Comparison of ENCODE assay signal across 8 cellular contexts in genomic region chr11:30346068-30346688, GRCh38. TPM values are rescaled to one million over a fixed set of nuclear protein-coding genes. Genes with fewer than 3 reads are reported as not detected.
DNase-seq lines count a peak whose midpoint lies in the region; ATAC-seq and TF ChIP-seq lines count a peak whose summit lies in the region.

No MANE protein-coding gene starts in this region.

- H3K4me3 Mint-ChIP-seq in CD8-positive, alpha-beta T cell = no peak overlapping the region

- CTCF ChIA-PET in CD8-positive, alpha-beta T cell (lab: Charles Lee) = interaction anchor here (1.3 to 2.2 kb wide), 4 partner anchors 12 to 1829 kb away, joined by 3 to 9 read pairs (median 4); no protein-coding TSS in a partner anchor

- H2BK15ac ChIP-seq in mesendoderm (replicated peaks; ENCODE audit: low read depth) = no peak overlapping the region

- no peak overlapping the region for H3K4ac ChIP-seq in mesendoderm (ENCODE audit: low read depth, low read length)

- H3K27ac Mint-ChIP-seq in CD8-positive, alpha-beta T cell = no peak overlapping the region

- no peaks in the 10 kb centered on the region for H3K79me2 ChIP-seq in mesendoderm (ENCODE audit: control insufficient read depth, insufficient read depth, low read length)

- no peak overlapping the region for H2BK120ac ChIP-seq in mesendoderm (ENCODE audit: low read depth, low read length)

- peaks cover 16% of the 10 kb centered on the region for H3K4me1 Mint-ChIP-seq in CD8-positive, alpha-beta T cell (ENCODE audit: low read depth)

- no peak overlapping the region for H3K4me3 ChIP-seq in CD8-positive, alpha-beta T cell (ENCODE audit: low read depth, low read length)
- H3K4me3 ChIP-seq in HL-60 (replicated peaks; ENCODE audit: insufficient read depth, low read length) (no peak overlapping the region), coronary artery (no peak overlapping the region), mesendoderm (ENCODE audit: low read length) (no peak overlapping the region)

- no peak overlapping the region for H4K5ac ChIP-seq in mesendoderm (ENCODE audit: low read length)

- H3K56ac ChIP-seq in mesendoderm (ENCODE audit: low read length) = no peak overlapping the region

- no peaks in the 10 kb centered on the region for H3K27me3 Mint-ChIP-seq in CD8-positive, alpha-beta T cell (ENCODE audit: low read depth)

- peaks cover 17% of the 10 kb centered on the region for H3K4me1 ChIP-seq in CD8-positive, alpha-beta T cell (ENCODE audit: insufficient read depth, low read length)
- no peaks in the 10 kb centered on the region for H3K4me1 ChIP-seq in mesendoderm (ENCODE audit: control insufficient read depth, low read depth, low read length)

- H3K27me3 ChIP-seq in CD8-positive, alpha-beta T cell (ENCODE audit: insufficient read depth, low read length) = no peaks in the 10 kb centered on the region
- H3K27me3 ChIP-seq in HL-60 (ENCODE audit: insufficient read depth, poor library complexity, severe bottlenecking) (no peaks in the 10 kb centered on the region), mesendoderm (ENCODE audit: insufficient read depth, low read length, poor library complexity) (no peaks in the 10 kb centered on the region)

- H3K9ac ChIP-seq in mesendoderm (ENCODE audit: low read length) = no peak overlapping the region

- no peak overlapping the region for H2BK5ac ChIP-seq in mesendoderm (ENCODE audit: low read length)

- H3K9me3 ChIP-seq in CD8-positive, alpha-beta T cell (ENCODE audit: low read length) = no peaks in the 10 kb centered on the region

- H3K18ac ChIP-seq in mesendoderm (ENCODE audit: low read length) = no peak overlapping the region

- POLR2A ChIA-PET in CD8-positive, alpha-beta T cell (lab: Charles Lee) = no interaction called here

- ATAC-seq in CD8-positive, alpha-beta T cell = peak; percentile 58
- no peak for ATAC-seq in HG02852 (IDR thresholded peaks at IDR 0.05; ENCODE audit: unreplicated experiment)

- DNase-seq in CD8-positive, alpha-beta T cell = no peak
- DNase-seq in HL-60 (ENCODE audit: low read depth in 1 of 2, low spot score in 1 of 2) (peak in 1 of 2 experiments; percentile 25), NOMO-1 (lab: John Stamatoyannopoulos, UW; ENCODE audit: unreplicated experiment in 2 of 2) (peak; percentile 26 to 59), coronary artery (ENCODE audit: low spot score) (no peak), mesendoderm (peak; percentile 63)
- no peak for DNase-seq in activated CD8-positive, alpha-beta memory T cell treated with anti-CD3 and anti-CD28 coated beads, Interleukin-2, amount 50 U/mL, for 48 hours
- no peak for DNase-seq in NK-92 treated with Interleukin-12 subunit alpha and Interleukin-12 subunit beta, amount 100 ng/mL, for 24 hours (lab: John Stamatoyannopoulos, UW)

- intact Hi-C loops in CD8-positive, alpha-beta T cell (cut with DNase I, micrococcal nuclease) = loop anchor here (2.0 to 10.0 kb wide), 4 partner anchors 509 to 1831 kb away; no protein-coding TSS in a partner anchor

- H3K36me3 ChIP-seq in CD8-positive, alpha-beta T cell (ENCODE audit: insufficient read depth, low read length) = no peaks in the 10 kb centered on the region
- no peaks in the 10 kb centered on the region for H3K36me3 ChIP-seq in mesendoderm (ENCODE audit: control insufficient read depth, insufficient read depth, low read length)

- H2AK5ac ChIP-seq in mesendoderm (ENCODE audit: low read length) = no peak overlapping the region

- no peak overlapping the region for H3K4me2 ChIP-seq in mesendoderm (ENCODE audit: low read length)

- no peaks in the 10 kb centered on the region for H3K36me3 Mint-ChIP-seq in CD8-positive, alpha-beta T cell

- no peaks in the 10 kb centered on the region for H3K79me1 ChIP-seq in mesendoderm (ENCODE audit: low read length)

- no peaks in the 10 kb centered on the region for H3K9me3 Mint-ChIP-seq in CD8-positive, alpha-beta T cell

- no peak overlapping the region for H3K27ac ChIP-seq in CD8-positive, alpha-beta T cell (ENCODE audit: low read depth, low read length)
- H3K27ac ChIP-seq in HL-60 (replicated peaks) = no peak overlapping the region
- no peak overlapping the region for H3K27ac ChIP-seq in coronary artery
- no peak overlapping the region for H3K27ac ChIP-seq in mesendoderm (ENCODE audit: low read depth, low read length)

- H4K8ac ChIP-seq in mesendoderm (ENCODE audit: low read depth, low read length) = no peak overlapping the region

- H3K23ac ChIP-seq in mesendoderm (ENCODE audit: low read length) = no peak overlapping the region

- TF ChIP-seq CTCF in CD8-positive, alpha-beta T cell (IDR thresholded peaks at IDR 0.05) = peak; percentile 78
- TF ChIP-seq CTCF in HL-60 (IDR thresholded peaks at IDR 0.05; ENCODE audit: insufficient read depth, low read length) (peak; percentile 11), coronary artery (IDR thresholded peaks at IDR 0.05) (peak; percentile 23)

- WGBS in mesendoderm (ENCODE audit: extremely low coverage, insufficient coverage, low lambda C conversion rate) = no CpG with 5 or more reads among the region's 5 CpGs

RNA-seq across cellular contexts. Expression of gene ARL14EP, which starts 23.3 kb away (rescaled TPM):
- total RNA-seq in CD8-positive, alpha-beta T cell = 10 to 100 TPM; 28.1 to 30.6 TPM
- polyA plus RNA-seq in mesendoderm (2013, experiment 1 of 2) = 29.4 TPM
- 31.3 TPM for polyA plus RNA-seq in mesendoderm (2013, experiment 2 of 2)

Comparison
In these comparisons a context has a peak if more than half of its experiments do, and no peak if none do; other contexts are left out.
1. DNase-seq: peak in NOMO-1 (2 of 2) and mesendoderm (single experiment); none in CD8-positive, alpha-beta T cell (0 of 7), coronary artery (single experiment), activated CD8-positive, alpha-beta memory T cell treated with anti-CD3 and anti-CD28 coated beads, Interleukin-2, amount 50 U/mL, for 48 hours (single experiment) and NK-92 treated with Interleukin-12 subunit alpha and Interleukin-12 subunit beta, amount 100 ng/mL, for 24 hours (single experiment).
2. CTCF ChIP-seq: peak in every context shown above with its lines; median percentile 78 in CD8-positive, alpha-beta T cell; 23 in coronary artery; 11 in HL-60.